8 cellular contexts compared by ENCODE assay signal in genomic region chr9:93058357-93059096, GRCh38. TPM values are rescaled to one million over a fixed set of nuclear protein-coding genes. Genes with fewer than 3 reads are reported as not detected.
DNase-seq lines count a peak whose midpoint lies in the region; ATAC-seq, FAIRE-seq and TF ChIP-seq lines count a peak whose summit lies in the region.

Gene SUSD3 (plus strand): TSS chr9:93058701. CDS start chr9:93058743, 42 bp downstream.

- H4K8ac ChIP-seq in IMR-90 (ENCODE audit: low read depth in 2 of 2, low read length in 2 of 2) = no peak within 1 kb of the TSS
- peak within 1 kb of the TSS; percentile 87 for H4K8ac ChIP-seq in H1 (ENCODE audit: extremely low read depth, insufficient read depth, low read length)

- no peaks in the 10 kb centered on the region for H3K79me2 ChIP-seq in H1 (ENCODE audit: control insufficient read depth in 1 of 2, insufficient read depth in 2 of 2, low read length in 2 of 2)

- H2BK20ac ChIP-seq in IMR-90 (ENCODE audit: low read depth, low read length) = no peak within 1 kb of the TSS
- H2BK20ac ChIP-seq in H1 (ENCODE audit: low read length) = 0 out of 2 replicates have a peak within 1 kb of the TSS, but pooled peaks have one; percentile 48

- H2AFZ ChIP-seq in IMR-90 (replicated peaks; ENCODE audit: low read length, poor library complexity) (peak within 1 kb of the TSS; percentile 65), H1 (ENCODE audit: low read length) (no peak within 1 kb of the TSS)

- H4K20me1 ChIP-seq in IMR-90 (ENCODE audit: insufficient read depth, low read length) = no peaks in the 10 kb centered on the region
- H4K20me1 ChIP-seq in H1 (replicated peaks in 1 of 2; ENCODE audit: control insufficient read depth in 1 of 2, insufficient read depth in 2 of 2, low read length in 2 of 2) = no peaks in the 10 kb centered on the region

- TF ChIP-seq CTCF in GM20000 (IDR thresholded peaks at IDR 0.05; ENCODE audit: extremely low read depth, missing control alignments) = no peak
- TF ChIP-seq CTCF in IMR-90 (conservative IDR thresholded peaks at IDR 0.05; ENCODE audit: low read depth, low read length) = no peak
- no peak for TF ChIP-seq CTCF in H1 (IDR thresholded peaks at IDR 0.05; ENCODE audit: control extremely low read depth in 1 of 3, insufficient read depth in 1 of 3, low read depth in 1 of 3, low read length in 3 of 3)
- TF ChIP-seq CTCF in testis (IDR thresholded peaks at IDR 0.05) = no peak

- H3K36me3 ChIP-seq in IMR-90 (ENCODE audit: control insufficient read depth, insufficient read depth, low read length) (no peaks in the 10 kb centered on the region), H1 (ENCODE audit: control insufficient read depth in 2 of 4, insufficient read depth in 4 of 4, low read length in 3 of 4) (no peaks in the 10 kb centered on the region), testis (ENCODE audit: low read depth, missing control alignments) (no peaks in the 10 kb centered on the region), MG63 (no peaks in the 10 kb centered on the region)

- peaks cover 44% of the 10 kb centered on the region for H3K4me1 Mint-ChIP-seq in activated CD4-positive, alpha-beta memory T cell treated with anti-CD3 and anti-CD28 coated beads for 36 hours (ENCODE audit: low read depth)
- H3K4me1 Mint-ChIP-seq in naive thymus-derived CD8-positive, alpha-beta T cell = peaks cover 37 to 80% (median 73%) of the 10 kb centered on the region in 4 donors

- peak within 1 kb of the TSS; percentile 90 for H3K4me3 Mint-ChIP-seq in activated CD4-positive, alpha-beta memory T cell treated with anti-CD3 and anti-CD28 coated beads for 36 hours
- peak within 1 kb of the TSS; percentile 85 to 96 (median 92) for H3K4me3 Mint-ChIP-seq in naive thymus-derived CD8-positive, alpha-beta T cell

- H3K27ac Mint-ChIP-seq in activated CD4-positive, alpha-beta memory T cell treated with anti-CD3 and anti-CD28 coated beads for 36 hours = peak within 1 kb of the TSS; percentile 99
- peak within 1 kb of the TSS; percentile 93 to 100 (median 100) for H3K27ac Mint-ChIP-seq in naive thymus-derived CD8-positive, alpha-beta T cell

- no peak for FAIRE-seq in H1 (lab: Jason Lieb, UNC)

- CTCF ChIA-PET in IMR-90 (lab: Yijun Ruan, JAX) (no interaction called here), H1 (lab: Charles Lee; ENCODE audit: partially characterized antibody) (interaction anchor here (1.1 kb wide), 1 partner anchor 72 kb away, joined by 3 read pairs; no protein-coding TSS in a partner anchor)
- CTCF ChIA-PET in activated CD4-positive, alpha-beta memory T cell treated with anti-CD3 and anti-CD28 coated beads for 36 hours (lab: Charles Lee) = interaction anchor here (0.7 to 2.8 kb wide), 4 partner anchors 50 to 293 kb away, joined by 3 to 17 read pairs (median 7); no protein-coding TSS in a partner anchor

- no TSS peak for BruUV-seq in IMR-90 (replicated peaks; lab: Mats Ljungman, UMichigan)

- peaks cover 9% of the 10 kb centered on the region for H3K36me3 Mint-ChIP-seq in activated CD4-positive, alpha-beta memory T cell treated with anti-CD3 and anti-CD28 coated beads for 36 hours
- H3K36me3 Mint-ChIP-seq in naive thymus-derived CD8-positive, alpha-beta T cell = no peaks in the 10 kb centered on the region

- peaks cover 3% of the 10 kb centered on the region; the same call in 1 of the 2 replicates for H3K23me2 ChIP-seq in H1 (ENCODE audit: low read depth, low read length)

- dilution Hi-C loops in IMR-90 (cut with HindIII; ENCODE audit: low sequenced_read_pairs, unreplicated experiment) = no loop called here

- H3K9ac ChIP-seq in IMR-90 (ENCODE audit: low read depth, low read length) (no peak within 1 kb of the TSS), H1 (replicated peaks in 1 of 4; ENCODE audit: extremely low read depth in 1 of 4, low read depth in 3 of 4, low read length in 3 of 4) (no peak within 1 kb of the TSS; a peak in 1 of 7 replicates)

- H3K9me3 ChIP-seq in IMR-90 (ENCODE audit: control insufficient read depth, insufficient read depth, low read length) (no peaks in the 10 kb centered on the region), H1 (ENCODE audit: insufficient read depth in 2 of 2, low read depth in 1 of 2, low read length in 1 of 2) (no peaks in the 10 kb centered on the region), testis (no peaks in the 10 kb centered on the region), MG63 (no peaks in the 10 kb centered on the region)

- peaks cover 2% of the 10 kb centered on the region; the same call in 1 of the 2 replicates for H3K4me1 ChIP-seq in IMR-90 (ENCODE audit: control insufficient read depth, insufficient read depth, low read length)
- H3K4me1 ChIP-seq in H1 (replicated peaks in 1 of 4; ENCODE audit: control insufficient read depth in 3 of 4, insufficient read depth in 4 of 4, low read length in 3 of 4) = peaks cover 4 to 35% (median 24%) of the 10 kb centered on the region in 4 experiments
- peaks cover 33% of the 10 kb centered on the region for H3K4me1 ChIP-seq in testis

- H2AK5ac ChIP-seq in IMR-90 (ENCODE audit: low read depth, low read length) (no peak within 1 kb of the TSS), H1 (ENCODE audit: low read depth, low read length) (peak within 1 kb of the TSS; percentile 53; the same call in 1 of the 2 replicates)

- 2% methylated on average over 26 of the region's 67 CpGs; no CpG with 5 or more reads in 1 of the 2 experiments for WGBS in IMR-90 (ENCODE audit: extremely low coverage in 2 of 2, insufficient read length in 1 of 2), 2 experiments
- WGBS in H1 (ENCODE audit: extremely low coverage in 1 of 2, insufficient coverage in 1 of 2, insufficient read length in 1 of 2, insufficient replicate concordance in 2 of 2, low coverage in 1 of 2, low lambda C conversion rate in 2 of 2, missing lambda C conversion rate in 1 of 2), 2 experiments = 14% methylated on average over 14 of the region's 67 CpGs; no CpG with 5 or more reads in 1 of the 2 experiments
- WGBS in testis, 2 donors = 1% methylated on average over 12 to 31 of the region's 67 CpGs

- no peak within 1 kb of the TSS for H3K14ac ChIP-seq in IMR-90 (replicated peaks; ENCODE audit: low read depth, low read length)
- H3K14ac ChIP-seq in H1 (ENCODE audit: insufficient read length) = no peak within 1 kb of the TSS

- peak; percentile 61 for ATAC-seq in IMR-90 (ENCODE audit: low read depth)
- ATAC-seq in naive thymus-derived CD8-positive, alpha-beta T cell = peak; percentile 57 to 63

- no peaks in the 10 kb centered on the region; the same call in 1 of the 2 replicates for H3K9me1 ChIP-seq in IMR-90 (ENCODE audit: insufficient read depth, low read length)

- H3K4ac ChIP-seq in IMR-90 (ENCODE audit: low read depth, low read length) (no peak within 1 kb of the TSS), H1 (replicated peaks; ENCODE audit: insufficient read length, low read depth, low read length) (peak within 1 kb of the TSS; percentile 21)

- H3K27me3 ChIP-seq in IMR-90 (ENCODE audit: control insufficient read depth, insufficient read depth, low read length) (peaks cover 17% of the 10 kb centered on the region; the same call in 1 of the 2 replicates), H1 (replicated peaks in 1 of 4; ENCODE audit: control insufficient read depth in 3 of 4, extremely low read depth in 1 of 4, insufficient read depth in 3 of 4, low read length in 3 of 4) (peaks cover 0 to 16% (median 7%) of the 10 kb centered on the region in 4 experiments; a peak in 5 of 7 replicates), testis (no peaks in the 10 kb centered on the region), MG63 (no peaks in the 10 kb centered on the region)

- H2BK15ac ChIP-seq in IMR-90 (ENCODE audit: low read depth, low read length) (no peak within 1 kb of the TSS), H1 (ENCODE audit: low read length) (peak within 1 kb of the TSS; percentile 81; the same call in 1 of the 2 replicates)

- H3K56ac ChIP-seq in IMR-90 (ENCODE audit: extremely low read depth, insufficient read depth, low read length) (no peak within 1 kb of the TSS), H1 (replicated peaks; ENCODE audit: insufficient read length, low read depth, low read length) (no peak within 1 kb of the TSS)

- H3K4me3 ChIP-seq in IMR-90 (ENCODE audit: insufficient read depth, low read depth, low read length) (peak within 1 kb of the TSS; percentile 25), H1 (ENCODE audit: extremely low read depth in 1 of 4, insufficient read depth in 2 of 4, low read depth in 3 of 4, low read length in 4 of 4) (peak within 1 kb of the TSS; percentile 29 to 71 (median 32); a peak in 6 of 8 replicates), testis (peak within 1 kb of the TSS; percentile 58 to 81), MG63 (no peak within 1 kb of the TSS)

- peak within 1 kb of the TSS; percentile 78 for H2AK9ac ChIP-seq in IMR-90 (replicated peaks; ENCODE audit: low read depth, low read length, poor library complexity)

- H3K79me1 ChIP-seq in IMR-90 (ENCODE audit: low read depth in 1 of 2, low read length in 2 of 2) (no peaks in the 10 kb centered on the region), H1 (ENCODE audit: low read depth, low read length) (peaks cover 2% of the 10 kb centered on the region; the same call in 1 of the 2 replicates)

- intact Hi-C loops in IMR-90 (cut with micrococcal nuclease) (no loop called here), testis (cut with DNase I; ENCODE audit: low total_unique reads) (no loop called here)
- intact Hi-C loops in activated CD4-positive, alpha-beta memory T cell treated with anti-CD3 and anti-CD28 coated beads for 36 hours (cut with micrococcal nuclease) = no loop called here

- H2BK12ac ChIP-seq in H1 (ENCODE audit: low read depth, low read length) = peak within 1 kb of the TSS; percentile 80

- H4K5ac ChIP-seq in IMR-90 (ENCODE audit: low read depth, low read length) (no peak within 1 kb of the TSS), H1 (ENCODE audit: insufficient read length, low read depth, low read length) (no peak within 1 kb of the TSS)

- in situ Hi-C loops in IMR-90 (cut with MboI; ENCODE audit: low sequenced_read_pairs) = no loop called here

- H3K23ac ChIP-seq in IMR-90 (ENCODE audit: low read depth, low read length) = no peak within 1 kb of the TSS
- H3K23ac ChIP-seq in H1 (ENCODE audit: insufficient read length) = no peak within 1 kb of the TSS

- H3K18ac ChIP-seq in IMR-90 (ENCODE audit: low read depth, low read length) (no peak within 1 kb of the TSS), H1 (ENCODE audit: extremely low read depth, low read length) (no peak within 1 kb of the TSS)

- TF ChIP-seq EP300 in H1 (IDR thresholded peaks at IDR 0.05; ENCODE audit: borderline replicate concordance in 1 of 2, low read depth in 2 of 2, low read length in 2 of 2) = no peak

- H2BK120ac ChIP-seq in IMR-90 (ENCODE audit: low read depth, low read length) = no peak within 1 kb of the TSS
- no peak within 1 kb of the TSS for H2BK120ac ChIP-seq in H1 (replicated peaks; ENCODE audit: low read depth, low read length)

- no peak for TF ChIP-seq RAD21 in IMR-90 (IDR thresholded peaks at IDR 0.05; ENCODE audit: low read length)
- no peak for TF ChIP-seq RAD21 in H1 (IDR thresholded peaks at IDR 0.05 in 1 of 2, conservative IDR thresholded peaks at IDR 0.05 in 1 of 2; ENCODE audit: low read depth in 2 of 2, low read length in 2 of 2)

- H3K4me2 ChIP-seq in IMR-90 (ENCODE audit: low read depth, low read length) = peak within 1 kb of the TSS; percentile 55; the same call in 1 of the 2 replicates
- H3K4me2 ChIP-seq in H1 (ENCODE audit: insufficient read depth in 1 of 2, low read depth in 2 of 2, low read length in 2 of 2) = peak within 1 kb of the TSS; percentile 74 to 75

- H3K27me3 Mint-ChIP-seq in activated CD4-positive, alpha-beta memory T cell treated with anti-CD3 and anti-CD28 coated beads for 36 hours = no peaks in the 10 kb centered on the region
- H3K27me3 Mint-ChIP-seq in naive thymus-derived CD8-positive, alpha-beta T cell = no peaks in the 10 kb centered on the region

- H3K27ac ChIP-seq in IMR-90 (ENCODE audit: insufficient read depth, low read length) (no peak within 1 kb of the TSS), H1 (ENCODE audit: low read depth, low read length) (no peak within 1 kb of the TSS), testis (peak within 1 kb of the TSS; percentile 54 to 80)

- TF ChIP-seq POLR2A in IMR-90 (IDR thresholded peaks at IDR 0.05; ENCODE audit: low read depth, low read length) = no peak
- TF ChIP-seq POLR2A in H1 (IDR thresholded peaks at IDR 0.05; ENCODE audit: control extremely low read depth in 1 of 2, low read depth in 2 of 2, low read length in 2 of 2) = peak in 1 of 2 experiments; percentile 58; a peak in 1 of 3 replicates
- TF ChIP-seq POLR2A in testis (IDR thresholded peaks at IDR 0.05) = no peak

- H2BK5ac ChIP-seq in IMR-90 (ENCODE audit: low read depth, low read length, poor library complexity, severe bottlenecking) (no peak within 1 kb of the TSS), H1 (ENCODE audit: low read depth, low read length) (no peak within 1 kb of the TSS)

- H4K91ac ChIP-seq in IMR-90 (ENCODE audit: insufficient read depth, low read depth, low read length) (no peak within 1 kb of the TSS), H1 (replicated peaks; ENCODE audit: insufficient read length, low read length) (no peak within 1 kb of the TSS)

- POLR2A ChIA-PET in IMR-90 (lab: Charles Lee; ENCODE audit: unreplicated experiment) = no interaction called here
- POLR2A ChIA-PET in activated CD4-positive, alpha-beta memory T cell treated with anti-CD3 and anti-CD28 coated beads for 36 hours (lab: Charles Lee) = interaction anchor here (0.6 to 1.6 kb wide), 9 partner anchors 24 to 98 kb away, joined by 3 to 9 read pairs (median 4); partner anchors contain the start of gene NINJ1
- POLR2A ChIA-PET in H1 (lab: Charles Lee; ENCODE audit: partially characterized antibody) = interaction anchor here (1.2 kb wide), 3 partner anchors 11 to 32 kb away, joined by 3 to 5 read pairs (median 3); no protein-coding TSS in a partner anchor
- POLR2A ChIA-PET in naive thymus-derived CD8-positive, alpha-beta T cell (lab: Charles Lee) = interaction anchor here (0.5 to 23.1 kb wide), 18 partner anchors 8 to 104 kb away, joined by 3 to 608 read pairs (median 4); partner anchors contain the start of gene CARD19

- H3K9me3 Mint-ChIP-seq in activated CD4-positive, alpha-beta memory T cell treated with anti-CD3 and anti-CD28 coated beads for 36 hours = no peaks in the 10 kb centered on the region
- H3K9me3 Mint-ChIP-seq in naive thymus-derived CD8-positive, alpha-beta T cell = no peaks in the 10 kb centered on the region

- peak; percentile 37 for DNase-seq in COLO829 (ENCODE audit: low spot score)
- DNase-seq in GM20000 (ENCODE audit: low spot score) = peak; percentile 92
- DNase-seq in IMR-90 = no peak
- peak; percentile 82 for DNase-seq in activated CD4-positive, alpha-beta memory T cell treated with anti-CD3 and anti-CD28 coated beads for 36 hours
- DNase-seq in H1 (ENCODE audit: low read depth in 1 of 2, low spot score in 2 of 2) = peak; percentile 53 to 89
- DNase-seq in naive thymus-derived CD8-positive, alpha-beta T cell = peak; percentile 57 to 80 (median 62)
- DNase-seq in testis = peak; percentile 93
- no peak for DNase-seq in MG63

RNA-seq across cellular contexts. Expression of gene SUSD3, which starts in this region (rescaled TPM):
- total RNA-seq in IMR-90 (2012; rRNA removed) = 0.28 and 0.54 TPM in 2 replicates
- 1.0 and 1.5 TPM in 2 replicates for polyA plus RNA-seq in IMR-90 (2012; rRNA removed)
- polyA plus RNA-seq in IMR-90 (2012; cell fraction: cytosol; rRNA removed) = 0.25 and 2.3 TPM in 2 replicates
- 1.2 TPM in 2 replicates for polyA plus RNA-seq in IMR-90 (2012; cell fraction: nucleus; rRNA removed; ENCODE audit: low replicate concordance)
- total RNA-seq in activated CD4-positive, alpha-beta memory T cell treated with anti-CD3 and anti-CD28 coated beads for 36 hours = 10 to 100 TPM; 67.0 to 72.8 TPM
- total RNA-seq in H1 (2021; fragmentation: NEBNext Ultra II Directional; extraction: Animal tissue kit (Norgen Biotek cat#: 25700)) = 5.5 and 6.2 TPM in 2 replicates
- 35.4 and 36.0 TPM in 2 replicates for polyA plus RNA-seq in H1 (2011; rRNA removed)
- polyA plus RNA-seq in H1 (2011; cell fraction: cytosol; rRNA removed) = 22.6 TPM
- polyA plus RNA-seq in H1 (2011; cell fraction: nucleus; rRNA removed) = 16.8 TPM
- polyA plus RNA-seq in H1 (2012, experiment 1 of 2) = 6.3 to 11.3 TPM (median 8.3 TPM) in 4 replicates
- polyA plus RNA-seq in H1 (2012, experiment 2 of 2) = 10.7 TPM
- 8.2 TPM for polyA plus RNA-seq in H1 (2013, experiment 1 of 2)
- 9.4 TPM for polyA plus RNA-seq in H1 (2013, experiment 2 of 2)
- 5.2 and 7.2 TPM in 2 replicates for polyA minus RNA-seq in H1 (2011; rRNA and poly(A)+ RNA removed)
- 8.8 TPM for polyA minus RNA-seq in H1 (2011; cell fraction: cytosol; rRNA and poly(A)+ RNA removed)
- polyA minus RNA-seq in H1 (2011; cell fraction: nucleus; rRNA and poly(A)+ RNA removed) = 7.3 TPM
- 10 to 100 TPM; 62.1 to 64.0 TPM for total RNA-seq in naive thymus-derived CD8-positive, alpha-beta T cell
- polyA plus RNA-seq in naive thymus-derived CD8-positive, alpha-beta T cell = 100 to 1,000 TPM in 2 of 3 donors, 10 to 100 TPM in 1; 86.7 to 208 (median 145) TPM
- total RNA-seq in testis = 100 to 1,000 TPM; 282 to 537 TPM
- 172 TPM for polyA plus RNA-seq in testis (ENCODE audit: insufficient read depth, low read depth, low replicate concordance)
- total RNA-seq in MG63 (2014; rRNA removed; shearing (Covaris generic); ENCODE audit: low replicate concordance) = 0.40 TPM in 1 of 2 replicates, not detected in the other

Comparison
In these comparisons a context has a peak if more than half of its experiments do, and no peak if none do; other contexts are left out.
1. DNase-seq: peak in COLO829 (single experiment), GM20000 (single experiment), activated CD4-positive, alpha-beta memory T cell treated with anti-CD3 and anti-CD28 coated beads for 36 hours (single experiment), H1 (2 of 2), naive thymus-derived CD8-positive, alpha-beta T cell (10 of 10) and testis (single experiment); none in IMR-90 (single experiment) and MG63 (single experiment).
2. H3K27ac ChIP-seq: peak in testis (2 of 2); none in IMR-90 (single experiment) and H1 (single experiment).